In the genomic region with DNA sequence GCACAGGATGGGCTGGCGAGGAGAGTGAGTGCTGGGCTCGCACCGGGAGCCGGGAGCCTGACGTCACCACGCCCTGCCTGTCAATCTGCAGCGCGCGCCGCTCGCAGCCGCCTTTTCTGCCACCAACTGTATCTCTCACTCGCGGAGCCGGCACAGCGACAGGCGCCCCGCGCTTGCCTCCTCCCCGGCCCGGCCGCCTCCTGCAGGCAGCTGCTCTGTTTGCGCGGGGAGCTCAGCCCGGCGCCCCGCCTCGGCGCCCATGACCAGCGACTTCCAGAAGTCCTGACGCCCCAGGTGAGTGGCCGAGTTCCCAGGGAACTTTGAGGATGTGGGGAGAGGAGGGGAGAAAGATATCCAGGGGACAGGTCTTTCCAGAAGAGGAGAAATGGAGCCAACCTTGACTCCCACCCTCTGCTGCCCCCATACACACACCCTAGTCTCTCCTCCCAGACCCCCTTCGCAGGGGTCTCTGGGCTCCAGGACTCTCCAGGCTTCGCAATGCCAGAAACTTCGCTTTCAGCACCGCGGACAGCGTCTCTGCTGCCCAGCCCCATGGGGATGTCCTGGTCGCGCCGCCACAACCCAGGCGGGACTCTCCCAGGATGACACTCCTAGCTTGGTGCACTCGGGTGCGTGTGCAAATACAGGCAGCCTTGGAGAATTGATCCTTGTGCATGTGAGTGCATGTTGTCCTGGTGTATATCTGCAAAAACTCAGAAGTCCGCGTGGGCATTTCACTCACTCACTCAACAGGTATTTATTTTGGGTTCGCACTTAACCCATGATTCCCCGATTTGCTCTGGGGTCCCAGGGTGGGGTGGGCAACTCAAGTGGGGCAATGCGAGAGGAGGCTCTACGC, we compare ENCODE assay signal across 1 cellular context.
TF ChIP-seq lines count a peak whose summit lies in the region.

A gene with protein sequence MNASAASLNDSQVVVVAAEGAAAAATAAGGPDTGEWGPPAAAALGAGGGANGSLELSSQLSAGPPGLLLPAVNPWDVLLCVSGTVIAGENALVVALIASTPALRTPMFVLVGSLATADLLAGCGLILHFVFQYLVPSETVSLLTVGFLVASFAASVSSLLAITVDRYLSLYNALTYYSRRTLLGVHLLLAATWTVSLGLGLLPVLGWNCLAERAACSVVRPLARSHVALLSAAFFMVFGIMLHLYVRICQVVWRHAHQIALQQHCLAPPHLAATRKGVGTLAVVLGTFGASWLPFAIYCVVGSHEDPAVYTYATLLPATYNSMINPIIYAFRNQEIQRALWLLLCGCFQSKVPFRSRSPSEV (plus strand): TSS at position 138 of the 859 bp plus-strand sequence. CDS start 802 bp downstream, outside the sequence.

TF ChIP-seq in WTC11, 78 proteins besides CTCF, POLR2A, EP300 and RAD21 (continued from another document and continues in another):
- TF ChIP-seq ZNF423 (CRISPR knock-in tag; IDR thresholded peaks at IDR 0.05) (peak; percentile 32; the same call in 1 of the 2 replicates), JUN (CRISPR knock-in tag; IDR thresholded peaks at IDR 0.05) (peak; percentile 78; the same call in 1 of the 2 replicates), NFYB (CRISPR knock-in tag; conservative IDR thresholded peaks at IDR 0.05; ENCODE audit: low read depth) (0 out of 2 replicates have a peak, but pooled peaks have one; percentile 29), ATF1 (CRISPR knock-in tag; IDR thresholded peaks at IDR 0.05) (no peak), NR1H2 (CRISPR knock-in tag; IDR thresholded peaks at IDR 0.05) (no peak), KAT7 (CRISPR knock-in tag; IDR thresholded peaks at IDR 0.05; ENCODE audit: borderline replicate concordance) (no peak), ELF4 (CRISPR knock-in tag; IDR thresholded peaks at IDR 0.05; ENCODE audit: low read depth) (0 out of 2 replicates have a peak, but pooled peaks have one; percentile 53), EMX1 (CRISPR knock-in tag; IDR thresholded peaks at IDR 0.05) (no peak), ZNF263 (CRISPR knock-in tag; IDR thresholded peaks at IDR 0.05; ENCODE audit: low read depth) (no peak), ZNF219 (CRISPR knock-in tag; IDR thresholded peaks at IDR 0.05; ENCODE audit: borderline replicate concordance) (peak; percentile 91; the same call in 1 of the 2 replicates), MXD4 (CRISPR knock-in tag; IDR thresholded peaks at IDR 0.05; ENCODE audit: borderline replicate concordance) (no peak), HMGA2 (CRISPR knock-in tag; IDR thresholded peaks at IDR 0.05) (no peak), ZNF416 (CRISPR knock-in tag; IDR thresholded peaks at IDR 0.05) (no peak), NFE2L1 (CRISPR knock-in tag; IDR thresholded peaks at IDR 0.05) (peak; percentile 89), RELA (CRISPR knock-in tag; IDR thresholded peaks at IDR 0.05; ENCODE audit: borderline replicate concordance) (no peak), ZNF396 (CRISPR knock-in tag; IDR thresholded peaks at IDR 0.05; ENCODE audit: borderline replicate concordance) (no peak), ESRRA (CRISPR knock-in tag; IDR thresholded peaks at IDR 0.05; ENCODE audit: borderline replicate concordance) (peak; percentile 87; the same call in 1 of the 2 replicates), CREB1 (CRISPR knock-in tag; IDR thresholded peaks at IDR 0.05) (peak; percentile 61; the same call in 1 of the 2 replicates), FOXJ3 (CRISPR knock-in tag; IDR thresholded peaks at IDR 0.05; ENCODE audit: borderline replicate concordance) (0 out of 2 replicates have a peak, but pooled peaks have one; percentile 39), NFATC4 (CRISPR knock-in tag; IDR thresholded peaks at IDR 0.05) (no peak), SMAD3 (CRISPR knock-in tag; IDR thresholded peaks at IDR 0.05; ENCODE audit: borderline replicate concordance) (peak; percentile 97)
- TF ChIP-seq, protein P1, sequence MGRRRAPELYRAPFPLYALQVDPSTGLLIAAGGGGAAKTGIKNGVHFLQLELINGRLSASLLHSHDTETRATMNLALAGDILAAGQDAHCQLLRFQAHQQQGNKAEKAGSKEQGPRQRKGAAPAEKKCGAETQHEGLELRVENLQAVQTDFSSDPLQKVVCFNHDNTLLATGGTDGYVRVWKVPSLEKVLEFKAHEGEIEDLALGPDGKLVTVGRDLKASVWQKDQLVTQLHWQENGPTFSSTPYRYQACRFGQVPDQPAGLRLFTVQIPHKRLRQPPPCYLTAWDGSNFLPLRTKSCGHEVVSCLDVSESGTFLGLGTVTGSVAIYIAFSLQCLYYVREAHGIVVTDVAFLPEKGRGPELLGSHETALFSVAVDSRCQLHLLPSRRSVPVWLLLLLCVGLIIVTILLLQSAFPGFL (CRISPR knock-in tag; IDR thresholded peaks at IDR 0.05; ENCODE audit: borderline replicate concordance) = peak; percentile 80; the same call in 1 of the 2 replicates
- TF ChIP-seq, protein P2, sequence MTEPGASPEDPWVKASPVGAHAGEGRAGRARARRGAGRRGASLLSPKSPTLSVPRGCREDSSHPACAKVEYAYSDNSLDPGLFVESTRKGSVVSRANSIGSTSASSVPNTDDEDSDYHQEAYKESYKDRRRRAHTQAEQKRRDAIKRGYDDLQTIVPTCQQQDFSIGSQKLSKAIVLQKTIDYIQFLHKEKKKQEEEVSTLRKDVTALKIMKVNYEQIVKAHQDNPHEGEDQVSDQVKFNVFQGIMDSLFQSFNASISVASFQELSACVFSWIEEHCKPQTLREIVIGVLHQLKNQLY (CRISPR knock-in tag; IDR thresholded peaks at IDR 0.05) = no peak; the same call in 1 of the 2 replicates
- TF ChIP-seq, protein P3, sequence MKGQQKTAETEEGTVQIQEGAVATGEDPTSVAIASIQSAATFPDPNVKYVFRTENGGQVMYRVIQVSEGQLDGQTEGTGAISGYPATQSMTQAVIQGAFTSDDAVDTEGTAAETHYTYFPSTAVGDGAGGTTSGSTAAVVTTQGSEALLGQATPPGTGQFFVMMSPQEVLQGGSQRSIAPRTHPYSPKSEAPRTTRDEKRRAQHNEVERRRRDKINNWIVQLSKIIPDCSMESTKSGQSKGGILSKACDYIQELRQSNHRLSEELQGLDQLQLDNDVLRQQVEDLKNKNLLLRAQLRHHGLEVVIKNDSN (CRISPR knock-in tag; IDR thresholded peaks at IDR 0.05) = peak; percentile 69; the same call in 1 of the 2 replicates
- TF ChIP-seq, protein P4, sequence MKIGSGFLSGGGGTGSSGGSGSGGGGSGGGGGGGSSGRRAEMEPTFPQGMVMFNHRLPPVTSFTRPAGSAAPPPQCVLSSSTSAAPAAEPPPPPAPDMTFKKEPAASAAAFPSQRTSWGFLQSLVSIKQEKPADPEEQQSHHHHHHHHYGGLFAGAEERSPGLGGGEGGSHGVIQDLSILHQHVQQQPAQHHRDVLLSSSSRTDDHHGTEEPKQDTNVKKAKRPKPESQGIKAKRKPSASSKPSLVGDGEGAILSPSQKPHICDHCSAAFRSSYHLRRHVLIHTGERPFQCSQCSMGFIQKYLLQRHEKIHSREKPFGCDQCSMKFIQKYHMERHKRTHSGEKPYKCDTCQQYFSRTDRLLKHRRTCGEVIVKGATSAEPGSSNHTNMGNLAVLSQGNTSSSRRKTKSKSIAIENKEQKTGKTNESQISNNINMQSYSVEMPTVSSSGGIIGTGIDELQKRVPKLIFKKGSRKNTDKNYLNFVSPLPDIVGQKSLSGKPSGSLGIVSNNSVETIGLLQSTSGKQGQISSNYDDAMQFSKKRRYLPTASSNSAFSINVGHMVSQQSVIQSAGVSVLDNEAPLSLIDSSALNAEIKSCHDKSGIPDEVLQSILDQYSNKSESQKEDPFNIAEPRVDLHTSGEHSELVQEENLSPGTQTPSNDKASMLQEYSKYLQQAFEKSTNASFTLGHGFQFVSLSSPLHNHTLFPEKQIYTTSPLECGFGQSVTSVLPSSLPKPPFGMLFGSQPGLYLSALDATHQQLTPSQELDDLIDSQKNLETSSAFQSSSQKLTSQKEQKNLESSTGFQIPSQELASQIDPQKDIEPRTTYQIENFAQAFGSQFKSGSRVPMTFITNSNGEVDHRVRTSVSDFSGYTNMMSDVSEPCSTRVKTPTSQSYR (CRISPR knock-in tag; IDR thresholded peaks at IDR 0.05) = peak; percentile 91
- TF ChIP-seq, protein P5, sequence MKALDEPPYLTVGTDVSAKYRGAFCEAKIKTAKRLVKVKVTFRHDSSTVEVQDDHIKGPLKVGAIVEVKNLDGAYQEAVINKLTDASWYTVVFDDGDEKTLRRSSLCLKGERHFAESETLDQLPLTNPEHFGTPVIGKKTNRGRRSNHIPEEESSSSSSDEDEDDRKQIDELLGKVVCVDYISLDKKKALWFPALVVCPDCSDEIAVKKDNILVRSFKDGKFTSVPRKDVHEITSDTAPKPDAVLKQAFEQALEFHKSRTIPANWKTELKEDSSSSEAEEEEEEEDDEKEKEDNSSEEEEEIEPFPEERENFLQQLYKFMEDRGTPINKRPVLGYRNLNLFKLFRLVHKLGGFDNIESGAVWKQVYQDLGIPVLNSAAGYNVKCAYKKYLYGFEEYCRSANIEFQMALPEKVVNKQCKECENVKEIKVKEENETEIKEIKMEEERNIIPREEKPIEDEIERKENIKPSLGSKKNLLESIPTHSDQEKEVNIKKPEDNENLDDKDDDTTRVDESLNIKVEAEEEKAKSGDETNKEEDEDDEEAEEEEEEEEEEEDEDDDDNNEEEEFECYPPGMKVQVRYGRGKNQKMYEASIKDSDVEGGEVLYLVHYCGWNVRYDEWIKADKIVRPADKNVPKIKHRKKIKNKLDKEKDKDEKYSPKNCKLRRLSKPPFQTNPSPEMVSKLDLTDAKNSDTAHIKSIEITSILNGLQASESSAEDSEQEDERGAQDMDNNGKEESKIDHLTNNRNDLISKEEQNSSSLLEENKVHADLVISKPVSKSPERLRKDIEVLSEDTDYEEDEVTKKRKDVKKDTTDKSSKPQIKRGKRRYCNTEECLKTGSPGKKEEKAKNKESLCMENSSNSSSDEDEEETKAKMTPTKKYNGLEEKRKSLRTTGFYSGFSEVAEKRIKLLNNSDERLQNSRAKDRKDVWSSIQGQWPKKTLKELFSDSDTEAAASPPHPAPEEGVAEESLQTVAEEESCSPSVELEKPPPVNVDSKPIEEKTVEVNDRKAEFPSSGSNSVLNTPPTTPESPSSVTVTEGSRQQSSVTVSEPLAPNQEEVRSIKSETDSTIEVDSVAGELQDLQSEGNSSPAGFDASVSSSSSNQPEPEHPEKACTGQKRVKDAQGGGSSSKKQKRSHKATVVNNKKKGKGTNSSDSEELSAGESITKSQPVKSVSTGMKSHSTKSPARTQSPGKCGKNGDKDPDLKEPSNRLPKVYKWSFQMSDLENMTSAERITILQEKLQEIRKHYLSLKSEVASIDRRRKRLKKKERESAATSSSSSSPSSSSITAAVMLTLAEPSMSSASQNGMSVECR (CRISPR knock-in tag; IDR thresholded peaks at IDR 0.05; ENCODE audit: borderline replicate concordance) = peak; percentile 98
- TF ChIP-seq, protein P6, sequence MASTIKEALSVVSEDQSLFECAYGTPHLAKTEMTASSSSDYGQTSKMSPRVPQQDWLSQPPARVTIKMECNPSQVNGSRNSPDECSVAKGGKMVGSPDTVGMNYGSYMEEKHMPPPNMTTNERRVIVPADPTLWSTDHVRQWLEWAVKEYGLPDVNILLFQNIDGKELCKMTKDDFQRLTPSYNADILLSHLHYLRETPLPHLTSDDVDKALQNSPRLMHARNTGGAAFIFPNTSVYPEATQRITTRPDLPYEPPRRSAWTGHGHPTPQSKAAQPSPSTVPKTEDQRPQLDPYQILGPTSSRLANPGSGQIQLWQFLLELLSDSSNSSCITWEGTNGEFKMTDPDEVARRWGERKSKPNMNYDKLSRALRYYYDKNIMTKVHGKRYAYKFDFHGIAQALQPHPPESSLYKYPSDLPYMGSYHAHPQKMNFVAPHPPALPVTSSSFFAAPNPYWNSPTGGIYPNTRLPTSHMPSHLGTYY (CRISPR knock-in tag; IDR thresholded peaks at IDR 0.05) = no peak
- TF ChIP-seq, protein P7, sequence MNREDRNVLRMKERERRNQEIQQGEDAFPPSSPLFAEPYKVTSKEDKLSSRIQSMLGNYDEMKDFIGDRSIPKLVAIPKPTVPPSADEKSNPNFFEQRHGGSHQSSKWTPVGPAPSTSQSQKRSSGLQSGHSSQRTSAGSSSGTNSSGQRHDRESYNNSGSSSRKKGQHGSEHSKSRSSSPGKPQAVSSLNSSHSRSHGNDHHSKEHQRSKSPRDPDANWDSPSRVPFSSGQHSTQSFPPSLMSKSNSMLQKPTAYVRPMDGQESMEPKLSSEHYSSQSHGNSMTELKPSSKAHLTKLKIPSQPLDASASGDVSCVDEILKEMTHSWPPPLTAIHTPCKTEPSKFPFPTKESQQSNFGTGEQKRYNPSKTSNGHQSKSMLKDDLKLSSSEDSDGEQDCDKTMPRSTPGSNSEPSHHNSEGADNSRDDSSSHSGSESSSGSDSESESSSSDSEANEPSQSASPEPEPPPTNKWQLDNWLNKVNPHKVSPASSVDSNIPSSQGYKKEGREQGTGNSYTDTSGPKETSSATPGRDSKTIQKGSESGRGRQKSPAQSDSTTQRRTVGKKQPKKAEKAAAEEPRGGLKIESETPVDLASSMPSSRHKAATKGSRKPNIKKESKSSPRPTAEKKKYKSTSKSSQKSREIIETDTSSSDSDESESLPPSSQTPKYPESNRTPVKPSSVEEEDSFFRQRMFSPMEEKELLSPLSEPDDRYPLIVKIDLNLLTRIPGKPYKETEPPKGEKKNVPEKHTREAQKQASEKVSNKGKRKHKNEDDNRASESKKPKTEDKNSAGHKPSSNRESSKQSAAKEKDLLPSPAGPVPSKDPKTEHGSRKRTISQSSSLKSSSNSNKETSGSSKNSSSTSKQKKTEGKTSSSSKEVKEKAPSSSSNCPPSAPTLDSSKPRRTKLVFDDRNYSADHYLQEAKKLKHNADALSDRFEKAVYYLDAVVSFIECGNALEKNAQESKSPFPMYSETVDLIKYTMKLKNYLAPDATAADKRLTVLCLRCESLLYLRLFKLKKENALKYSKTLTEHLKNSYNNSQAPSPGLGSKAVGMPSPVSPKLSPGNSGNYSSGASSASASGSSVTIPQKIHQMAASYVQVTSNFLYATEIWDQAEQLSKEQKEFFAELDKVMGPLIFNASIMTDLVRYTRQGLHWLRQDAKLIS (CRISPR knock-in tag; IDR thresholded peaks at IDR 0.05; ENCODE audit: borderline replicate concordance) = no peak
- TF ChIP-seq, protein P8, sequence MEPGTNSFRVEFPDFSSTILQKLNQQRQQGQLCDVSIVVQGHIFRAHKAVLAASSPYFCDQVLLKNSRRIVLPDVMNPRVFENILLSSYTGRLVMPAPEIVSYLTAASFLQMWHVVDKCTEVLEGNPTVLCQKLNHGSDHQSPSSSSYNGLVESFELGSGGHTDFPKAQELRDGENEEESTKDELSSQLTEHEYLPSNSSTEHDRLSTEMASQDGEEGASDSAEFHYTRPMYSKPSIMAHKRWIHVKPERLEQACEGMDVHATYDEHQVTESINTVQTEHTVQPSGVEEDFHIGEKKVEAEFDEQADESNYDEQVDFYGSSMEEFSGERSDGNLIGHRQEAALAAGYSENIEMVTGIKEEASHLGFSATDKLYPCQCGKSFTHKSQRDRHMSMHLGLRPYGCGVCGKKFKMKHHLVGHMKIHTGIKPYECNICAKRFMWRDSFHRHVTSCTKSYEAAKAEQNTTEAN (CRISPR knock-in tag; IDR thresholded peaks at IDR 0.05) = peak; percentile 90; the same call in 1 of the 2 replicates
- TF ChIP-seq, protein P9, sequence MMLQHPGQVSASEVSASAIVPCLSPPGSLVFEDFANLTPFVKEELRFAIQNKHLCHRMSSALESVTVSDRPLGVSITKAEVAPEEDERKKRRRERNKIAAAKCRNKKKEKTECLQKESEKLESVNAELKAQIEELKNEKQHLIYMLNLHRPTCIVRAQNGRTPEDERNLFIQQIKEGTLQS (CRISPR knock-in tag; conservative IDR thresholded peaks at IDR 0.05) = no peak
- TF ChIP-seq, protein P10, sequence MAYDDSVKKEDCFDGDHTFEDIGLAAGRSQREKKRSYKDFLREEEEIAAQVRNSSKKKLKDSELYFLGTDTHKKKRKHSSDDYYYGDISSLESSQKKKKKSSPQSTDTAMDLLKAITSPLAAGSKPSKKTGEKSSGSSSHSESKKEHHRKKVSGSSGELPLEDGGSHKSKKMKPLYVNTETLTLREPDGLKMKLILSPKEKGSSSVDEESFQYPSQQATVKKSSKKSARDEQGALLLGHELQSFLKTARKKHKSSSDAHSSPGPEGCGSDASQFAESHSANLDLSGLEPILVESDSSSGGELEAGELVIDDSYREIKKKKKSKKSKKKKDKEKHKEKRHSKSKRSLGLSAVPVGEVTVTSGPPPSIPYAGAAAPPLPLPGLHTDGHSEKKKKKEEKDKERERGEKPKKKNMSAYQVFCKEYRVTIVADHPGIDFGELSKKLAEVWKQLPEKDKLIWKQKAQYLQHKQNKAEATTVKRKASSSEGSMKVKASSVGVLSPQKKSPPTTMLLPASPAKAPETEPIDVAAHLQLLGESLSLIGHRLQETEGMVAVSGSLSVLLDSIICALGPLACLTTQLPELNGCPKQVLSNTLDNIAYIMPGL (CRISPR knock-in tag; IDR thresholded peaks at IDR 0.05) = no peak
